ENCODE assay signal across 9 cellular contexts in the genomic region with DNA sequence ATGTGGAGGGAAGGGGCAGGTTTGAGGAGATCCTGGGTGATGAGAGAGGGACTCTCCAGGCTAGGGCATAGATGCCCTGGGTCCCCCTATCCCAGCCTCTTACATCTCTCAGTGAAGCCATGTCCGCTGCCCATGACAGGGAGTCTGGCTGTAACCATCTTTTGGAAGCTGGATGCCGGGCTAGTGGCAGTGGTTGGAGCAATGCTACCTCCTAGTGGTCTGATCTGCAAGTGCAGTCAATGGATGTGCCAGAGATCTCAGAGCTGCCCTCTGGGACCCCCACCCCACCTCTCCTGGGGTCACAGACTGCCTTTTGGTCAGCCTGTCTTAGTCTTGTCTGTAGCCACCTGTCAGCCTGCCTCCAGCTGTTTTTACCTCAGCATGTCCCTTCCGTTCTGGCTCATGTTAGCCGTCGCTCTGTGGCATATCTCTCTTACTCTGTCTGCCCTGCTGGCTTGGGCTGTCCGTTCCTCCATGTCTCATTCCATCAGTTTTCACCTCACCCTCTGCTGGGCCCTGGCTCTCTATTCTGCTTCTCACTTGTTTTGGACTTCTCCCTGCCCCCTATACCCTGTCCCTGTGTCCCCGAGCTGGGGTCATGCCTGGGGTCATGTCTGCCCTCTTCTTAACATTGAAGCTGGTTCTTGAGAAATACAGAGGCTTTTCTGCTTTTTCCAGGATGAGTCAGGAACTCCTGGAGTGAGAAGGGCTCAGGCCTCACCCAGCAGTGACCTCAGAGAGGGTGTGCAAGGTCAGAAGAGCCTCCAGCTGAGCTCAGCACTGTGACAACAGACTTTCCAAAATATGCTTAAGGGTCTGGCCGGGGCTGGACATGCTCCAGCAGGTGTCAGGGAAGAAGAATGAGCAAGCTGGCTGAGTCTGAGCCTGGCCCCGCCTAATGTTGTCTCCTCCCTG. TPM values are rescaled to one million over a fixed set of nuclear protein-coding genes. Genes with fewer than 3 reads are reported as not detected.
DNase-seq lines count a peak whose midpoint lies in the region; ATAC-seq and TF ChIP-seq lines count a peak whose summit lies in the region.
"Had no signal": no experiment of that assay in that cellular context is flagged by ENCODE, and none has a peak within 500 bp of the region (broad histone marks: within the 10 kb centered on the region; RNA-seq: fewer than 3 reads in every experiment).

No MANE protein-coding gene starts in this region.

- peak; percentile 27 to 58 (median 35) for DNase-seq in CD8-positive, alpha-beta memory T cell
- DNase-seq in HFF-Myc (ENCODE audit: extremely low read depth, low read depth) (peak; percentile 56), NOMO-1 treated with DMSO at 0.1 percent for 48 hours (lab: John Stamatoyannopoulos, UW; ENCODE audit: unreplicated experiment) (peak; percentile 46)
- peak; percentile 43 for DNase-seq in activated T-cell treated with anti-CD3 and anti-CD28 coated beads, Interleukin-2, amount 50 U/mL, for 1 hour
- DNase-seq in naive thymus-derived CD4-positive, alpha-beta T cell: peak in 7 of 9 donors; percentile 27 to 49 (median 39)

- peak; percentile 87 for ATAC-seq in esophagus mucosa
- peak; percentile 77 for ATAC-seq in naive thymus-derived CD4-positive, alpha-beta T cell
- ATAC-seq in stimulated activated memory B cell treated with anti-CD40 and anti-IgM and Interleukin-4, amounts not matched to agents 10 μg/mL and 1 μg/mL and 100 μg/mL, for 72 hours: no peak

- H3K4me3 ChIP-seq in CD8-positive, alpha-beta memory T cell (ENCODE audit: low read length): no peak overlapping the region
- H3K4me3 ChIP-seq in HFF-Myc (replicated peaks; ENCODE audit: low read depth, low read length) (no peak overlapping the region), subcutaneous abdominal adipose tissue (ENCODE audit: low read depth in 1 of 5, low read length in 5 of 5) (no peak overlapping the region)
- H3K4me3 ChIP-seq in naive thymus-derived CD4-positive, alpha-beta T cell (ENCODE audit: low read length): no peak overlapping the region

- no peaks in the 10 kb centered on the region for H3K4me1 Mint-ChIP-seq in CD8-positive, alpha-beta memory T cell
- peaks cover 0 to 1% (median 0%) of the 10 kb centered on the region in 7 donors for H3K4me1 Mint-ChIP-seq in naive thymus-derived CD4-positive, alpha-beta T cell
- peaks cover under 1% of the 10 kb centered on the region for H3K4me1 Mint-ChIP-seq in stimulated activated memory B cell treated with anti-CD40 and anti-IgM and Interleukin-4, amounts not matched to agents 10 μg/mL and 1 μg/mL and 100 μg/mL, for 72 hours
- H3K4me1 Mint-ChIP-seq: IgD-negative memory B cell had no signal

- H3K27ac Mint-ChIP-seq in CD8-positive, alpha-beta memory T cell: no peak overlapping the region
- no peak overlapping the region for H3K27ac Mint-ChIP-seq in naive thymus-derived CD4-positive, alpha-beta T cell
- no peak overlapping the region for H3K27ac Mint-ChIP-seq in stimulated activated memory B cell treated with anti-CD40 and anti-IgM and Interleukin-4, amounts not matched to agents 10 μg/mL and 1 μg/mL and 100 μg/mL, for 72 hours
- H3K27ac Mint-ChIP-seq: IgD-negative memory B cell had no signal

- peak; percentile 97 for TF ChIP-seq CTCF in HFF-Myc (IDR thresholded peaks at IDR 0.05; ENCODE audit: low read depth, low read length, missing control alignments)

- no peaks in the 10 kb centered on the region for H3K9me3 ChIP-seq in CD8-positive, alpha-beta memory T cell (ENCODE audit: low read length)
- H3K9me3 ChIP-seq in naive thymus-derived CD4-positive, alpha-beta T cell (ENCODE audit: control insufficient read depth in 2 of 3, low read length in 3 of 3): no peaks in the 10 kb centered on the region
- no peaks in the 10 kb centered on the region for H3K9me3 ChIP-seq in subcutaneous abdominal adipose tissue (ENCODE audit: control insufficient read depth in 5 of 5, low read length in 5 of 5)

- no peak overlapping the region for H3K9ac ChIP-seq in subcutaneous abdominal adipose tissue (ENCODE audit: low read length in 5 of 5)

- CTCF ChIA-PET in CD8-positive, alpha-beta memory T cell (lab: Charles Lee): interaction anchor here (0.9 to 2.0 kb wide), 6 partner anchors 11 to 121 kb away, joined by 3 to 42 read pairs (median 6); no protein-coding TSS in a partner anchor
- CTCF ChIA-PET in naive thymus-derived CD4-positive, alpha-beta T cell (lab: Charles Lee): interaction anchor here (0.5 to 3.9 kb wide), 3 partner anchors 119 to 637 kb away, joined by 3 to 29 read pairs (median 5); no protein-coding TSS in a partner anchor

- no peak overlapping the region for H3K27ac ChIP-seq in CD8-positive, alpha-beta memory T cell (ENCODE audit: low read depth, low read length)
- no peak overlapping the region for H3K27ac ChIP-seq in naive thymus-derived CD4-positive, alpha-beta T cell (ENCODE audit: low read depth, low read length)
- peak overlapping the region; percentile 50 for H3K27ac ChIP-seq in subcutaneous abdominal adipose tissue (ENCODE audit: low read depth, low read length)

- no peaks in the 10 kb centered on the region for H3K36me3 ChIP-seq in CD8-positive, alpha-beta memory T cell (ENCODE audit: insufficient read depth, low read length)
- no peaks in the 10 kb centered on the region for H3K36me3 ChIP-seq in naive thymus-derived CD4-positive, alpha-beta T cell (ENCODE audit: control insufficient read depth in 2 of 3, insufficient read depth in 3 of 3, low read length in 3 of 3)
- no peaks in the 10 kb centered on the region for H3K36me3 ChIP-seq in subcutaneous abdominal adipose tissue (ENCODE audit: control insufficient read depth in 5 of 5, insufficient read depth in 5 of 5, low read length in 5 of 5)

- peaks cover 11 to 55% of the 10 kb centered on the region in 2 donors for H3K27me3 Mint-ChIP-seq in CD8-positive, alpha-beta memory T cell
- H3K27me3 Mint-ChIP-seq in naive thymus-derived CD4-positive, alpha-beta T cell: peaks cover 0 to 42% (median 24%) of the 10 kb centered on the region in 5 donors
- H3K27me3 Mint-ChIP-seq in stimulated activated memory B cell treated with anti-CD40 and anti-IgM and Interleukin-4, amounts not matched to agents 10 μg/mL and 1 μg/mL and 100 μg/mL, for 72 hours: peaks cover 78% of the 10 kb centered on the region

- intact Hi-C loops in naive thymus-derived CD4-positive, alpha-beta T cell (cut with micrococcal nuclease): loop anchor here in 1 of 2 donors (1.0 kb wide), 1 partner anchor 119 kb away; no protein-coding TSS in a partner anchor

- no peaks in the 10 kb centered on the region for H3K36me3 Mint-ChIP-seq in CD8-positive, alpha-beta memory T cell
- H3K36me3 Mint-ChIP-seq in naive thymus-derived CD4-positive, alpha-beta T cell: peaks cover 0 to 3% (median 0%) of the 10 kb centered on the region in 5 donors
- no peaks in the 10 kb centered on the region for H3K36me3 Mint-ChIP-seq in stimulated activated memory B cell treated with anti-CD40 and anti-IgM and Interleukin-4, amounts not matched to agents 10 μg/mL and 1 μg/mL and 100 μg/mL, for 72 hours

- H3K4me3 Mint-ChIP-seq in CD8-positive, alpha-beta memory T cell: no peak overlapping the region
- no peak overlapping the region for H3K4me3 Mint-ChIP-seq in naive thymus-derived CD4-positive, alpha-beta T cell
- no peak overlapping the region for H3K4me3 Mint-ChIP-seq in stimulated activated memory B cell treated with anti-CD40 and anti-IgM and Interleukin-4, amounts not matched to agents 10 μg/mL and 1 μg/mL and 100 μg/mL, for 72 hours
- H3K4me3 Mint-ChIP-seq: IgD-negative memory B cell had no signal

- no peaks in the 10 kb centered on the region for H3K4me1 ChIP-seq in CD8-positive, alpha-beta memory T cell (ENCODE audit: insufficient read depth, low read length)
- H3K4me1 ChIP-seq in naive thymus-derived CD4-positive, alpha-beta T cell (ENCODE audit: control insufficient read depth in 2 of 2, insufficient read depth in 2 of 2, low read length in 2 of 2): no peaks in the 10 kb centered on the region
- peaks cover 7 to 25% (median 20%) of the 10 kb centered on the region in 5 donors for H3K4me1 ChIP-seq in subcutaneous abdominal adipose tissue (ENCODE audit: control insufficient read depth in 5 of 5, insufficient read depth in 5 of 5, low read length in 5 of 5)

- POLR2A ChIA-PET in CD8-positive, alpha-beta memory T cell (lab: Charles Lee): interaction anchor here (0.5 to 1.1 kb wide), 2 partner anchors 32 to 118 kb away, joined by 4 to 5 read pairs; no protein-coding TSS in a partner anchor
- POLR2A ChIA-PET in naive thymus-derived CD4-positive, alpha-beta T cell (lab: Charles Lee): interaction anchor here (1.7 kb wide), 1 partner anchor 119 kb away, joined by 4 read pairs; no protein-coding TSS in a partner anchor

- no peaks in the 10 kb centered on the region for H3K9me3 Mint-ChIP-seq in CD8-positive, alpha-beta memory T cell
- peaks cover 0 to 3% (median 0%) of the 10 kb centered on the region in 11 donors for H3K9me3 Mint-ChIP-seq in naive thymus-derived CD4-positive, alpha-beta T cell
- no peaks in the 10 kb centered on the region for H3K9me3 Mint-ChIP-seq in stimulated activated memory B cell treated with anti-CD40 and anti-IgM and Interleukin-4, amounts not matched to agents 10 μg/mL and 1 μg/mL and 100 μg/mL, for 72 hours
- H3K9me3 Mint-ChIP-seq: IgD-negative memory B cell had no signal

- H3K27me3 ChIP-seq in CD8-positive, alpha-beta memory T cell (ENCODE audit: insufficient read depth, low read length, poor library complexity, severe bottlenecking): peaks cover 5% of the 10 kb centered on the region
- H3K27me3 ChIP-seq in naive thymus-derived CD4-positive, alpha-beta T cell (ENCODE audit: control insufficient read depth in 2 of 2, insufficient read depth in 2 of 2, low read length in 2 of 2): no peaks in the 10 kb centered on the region
- peaks cover 0 to 12% (median 0%) of the 10 kb centered on the region in 5 donors for H3K27me3 ChIP-seq in subcutaneous abdominal adipose tissue (ENCODE audit: control insufficient read depth in 5 of 5, insufficient read depth in 4 of 5, low read length in 5 of 5)

RNA-seq across cellular contexts. Expression of gene THY1, which starts 52.0 kb away (rescaled TPM):
- total RNA-seq in CD8-positive, alpha-beta memory T cell: under 1 TPM; 0.40 to 0.74 TPM
- not detected for polyA plus RNA-seq in CD8-positive, alpha-beta memory T cell
- total RNA-seq in esophagus mucosa: 3.6 TPM
- total RNA-seq in naive thymus-derived CD4-positive, alpha-beta T cell: 1 to 10 TPM in 1 of 5 experiments, not detected in 4; 2.2 TPM
- polyA plus RNA-seq in naive thymus-derived CD4-positive, alpha-beta T cell: not detected
- polyA plus RNA-seq: IgD-negative memory B cell had no signal
